Comparison of ENCODE assay signal across 8 cellular contexts in the genomic region with DNA sequence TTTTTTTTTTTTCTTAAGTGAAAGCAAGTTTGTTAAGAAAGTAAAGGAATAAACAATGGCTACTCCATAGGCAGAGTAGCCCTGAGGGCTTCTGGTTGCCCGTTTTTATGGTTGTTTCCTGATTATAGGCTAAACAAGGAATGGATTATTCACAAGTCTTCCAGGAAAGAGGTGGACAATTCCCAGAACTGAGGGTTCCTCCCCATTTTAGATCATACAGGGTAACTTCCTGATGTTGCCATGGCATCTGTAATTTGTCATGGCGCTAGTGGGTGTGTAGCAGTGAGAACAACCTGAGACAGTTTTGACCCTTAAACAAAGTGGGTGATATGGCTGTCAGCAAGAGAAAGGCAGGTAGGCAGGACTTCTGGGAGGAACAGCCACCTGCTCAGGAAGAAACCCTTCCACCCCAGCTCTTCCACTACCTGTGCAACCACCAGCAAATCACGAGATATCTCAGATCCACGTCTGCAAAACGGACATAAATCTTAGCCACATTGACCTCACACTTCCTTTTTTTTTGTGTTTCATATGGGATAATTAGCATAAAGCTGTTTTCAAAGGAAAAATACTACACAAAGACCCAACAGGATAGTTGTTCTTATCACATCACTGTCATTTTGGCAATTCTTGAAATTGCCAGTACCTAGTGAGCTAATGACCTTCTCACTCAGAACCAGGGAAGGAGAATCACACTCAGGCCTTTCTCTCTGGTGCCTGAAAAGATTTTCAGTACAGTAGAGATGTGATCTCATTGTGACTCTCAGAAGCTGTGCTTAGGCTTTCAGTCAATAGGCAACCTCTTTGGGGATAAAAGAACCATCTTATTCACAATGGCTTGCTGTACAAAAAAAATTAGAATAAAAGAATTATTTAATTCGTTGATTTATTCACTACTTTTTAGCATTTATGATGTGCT. TPM values are rescaled to one million over a fixed set of nuclear protein-coding genes. Genes with fewer than 3 reads are reported as not detected.
DNase-seq lines count a peak whose midpoint lies in the region; ATAC-seq lines count a peak whose summit lies in the region.

No MANE protein-coding gene starts in this region.

- intact Hi-C loops in activated CD4-positive, alpha-beta T cell treated with anti-CD3 and anti-CD28 coated beads for 36 hours (cut with DNase I, micrococcal nuclease), result loop anchor here (1.0 to 10.0 kb wide), 12 partner anchors 18 to 337 kb away; a partner anchor contains a TSS

- no peak overlapping the region for H3K4me3 Mint-ChIP-seq in activated CD4-positive, alpha-beta T cell treated with anti-CD3 and anti-CD28 coated beads for 36 hours

- no peaks in the 10 kb centered on the region for H3K36me3 Mint-ChIP-seq in activated CD4-positive, alpha-beta T cell treated with anti-CD3 and anti-CD28 coated beads for 36 hours (ENCODE audit: low read depth)

- peak; percentile 67 for ATAC-seq in activated CD4-positive, alpha-beta T cell treated with anti-CD3 and anti-CD28 coated beads for 36 hours
- peak; percentile 30 for ATAC-seq in HG02840 (IDR thresholded peaks at IDR 0.05; ENCODE audit: low FRiP score, unreplicated experiment)

- CTCF ChIA-PET in activated CD4-positive, alpha-beta T cell treated with anti-CD3 and anti-CD28 coated beads for 36 hours (lab: Charles Lee), result interaction anchor here (0.8 to 1.2 kb wide), 4 partner anchors 33 to 103 kb away, joined by 3 read pairs; no protein-coding TSS in a partner anchor

- no peaks in the 10 kb centered on the region for H3K9me3 Mint-ChIP-seq in activated CD4-positive, alpha-beta T cell treated with anti-CD3 and anti-CD28 coated beads for 36 hours (ENCODE audit: low read depth)

- H3K27me3 Mint-ChIP-seq in activated CD4-positive, alpha-beta T cell treated with anti-CD3 and anti-CD28 coated beads for 36 hours, result no peaks in the 10 kb centered on the region

- POLR2A ChIA-PET in activated CD4-positive, alpha-beta T cell treated with anti-CD3 and anti-CD28 coated beads for 36 hours (lab: Charles Lee), result interaction anchor here (0.6 to 1.6 kb wide), 4 partner anchors 17 to 35 kb away, joined by 3 to 9 read pairs (median 4); a partner anchor contains a TSS

- peaks cover 60% of the 10 kb centered on the region for H3K4me1 Mint-ChIP-seq in activated CD4-positive, alpha-beta T cell treated with anti-CD3 and anti-CD28 coated beads for 36 hours

- H3K27ac Mint-ChIP-seq in activated CD4-positive, alpha-beta T cell treated with anti-CD3 and anti-CD28 coated beads for 36 hours, result peak overlapping the region; percentile 75

- no peak for DNase-seq in activated CD4-positive, alpha-beta T cell treated with anti-CD3 and anti-CD28 coated beads for 36 hours
- DNase-seq in activated CD4-positive, alpha-beta T cell treated with anti-CD3 and anti-CD28 coated beads for 4 hours, result no peak
- DNase-seq in NOMO-1 treated with DMSO at 0.1 percent for 48 hours (lab: John Stamatoyannopoulos, UW; ENCODE audit: unreplicated experiment) (peak; percentile 70), renal cortical epithelial cell (ENCODE audit: low read depth) (peak; percentile 40), occipital lobe (lab: John Stamatoyannopoulos, UW) (no peak), amniotic stem cell (lab: John Stamatoyannopoulos, UW) (no peak), HT-29 (ENCODE audit: low spot score) (no peak)

RNA-seq across cellular contexts. Expression of a gene that starts 34.9 kb away (rescaled TPM):
- 1 to 10 TPM; 7.3 to 9.2 TPM for total RNA-seq in activated CD4-positive, alpha-beta T cell treated with anti-CD3 and anti-CD28 coated beads for 36 hours
- total RNA-seq in renal cortical epithelial cell (14.1 and 108 TPM in 2 replicates), occipital lobe (5.3 TPM)
- total RNA-seq in HT-29 (2014; rRNA removed; shearing (Covaris generic)), result 2.2 and 4.2 TPM in 2 replicates

Comparison
In these comparisons a context has a peak if more than half of its experiments do, and no peak if none do; other contexts are left out.
1. DNase-seq: peak in NOMO-1 treated with DMSO at 0.1 percent for 48 hours (single experiment) and renal cortical epithelial cell (single experiment); none in activated CD4-positive, alpha-beta T cell treated with anti-CD3 and anti-CD28 coated beads for 36 hours (single experiment), activated CD4-positive, alpha-beta T cell treated with anti-CD3 and anti-CD28 coated beads for 4 hours (0 of 2), occipital lobe (single experiment), amniotic stem cell (single experiment) and HT-29 (single experiment).